20 cellular contexts compared by ENCODE assay signal in the genomic region with DNA sequence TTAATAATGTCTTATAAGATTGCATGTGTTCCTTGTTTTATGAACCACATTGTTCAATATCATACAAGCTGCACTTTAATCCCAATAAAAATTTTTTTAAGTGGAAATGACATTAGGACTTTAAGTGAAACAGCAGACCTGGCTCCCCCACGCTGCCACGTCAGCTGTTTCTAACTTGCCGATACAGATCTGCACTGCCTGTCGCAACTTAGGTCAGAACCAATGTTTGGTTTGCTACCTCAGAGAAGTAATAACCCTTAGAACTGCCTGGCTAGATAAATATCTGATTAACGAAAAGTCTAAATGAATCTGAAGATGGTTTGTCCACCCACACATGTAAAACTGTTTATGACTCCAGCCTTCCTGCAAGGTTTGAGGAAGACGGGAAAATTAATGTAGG.
A peak's percentile ranks its signal among the peaks of the same experiment; 100 is the strongest.
DNase-seq lines count a peak whose midpoint lies in the region; ATAC-seq, FAIRE-seq and TF ChIP-seq lines count a peak whose summit lies in the region.
"Had no signal": no experiment of that assay in that cellular context is flagged by ENCODE, and none has a peak within 500 bp of the region (broad histone marks: within the 10 kb centered on the region; RNA-seq: fewer than 3 reads in every experiment).

No MANE protein-coding gene starts in this region.

- 35 to 46% methylated on average over 3 to 6 of the region's 6 CpGs for WGBS in transverse colon (ENCODE audit: low coverage in 1 of 2), 2 donors

- peak; percentile 21 for FAIRE-seq in endometrium (lab: Jason Lieb, UNC)

- POLR2A ChIA-PET in PC-9 (lab: Charles Lee; ENCODE audit: unreplicated experiment) = no interaction called here

- H3K4me3 ChIP-seq in mucosa of descending colon = no peak overlapping the region
- H3K4me3 ChIP-seq in transverse colon = peak overlapping the region in 2 of 4 donors; percentile 4
- no peak overlapping the region for H3K4me3 ChIP-seq in PC-9
- H3K4me3 ChIP-seq in SJCRH30 = no peak overlapping the region
- H3K4me3 ChIP-seq: testis had no signal

- CTCF ChIA-PET in PC-9 (lab: Charles Lee) = no interaction called here

- peak; percentile 32 for DNase-seq in OCI-M1 (lab: John Stamatoyannopoulos, UW)
- DNase-seq in mucosa of descending colon = peak; percentile 72 to 79 (median 75)
- peak; percentile 74 for DNase-seq in transverse colon
- no peak for DNase-seq in inferior parietal cortex (ENCODE audit: extremely low spot score)
- no peak for DNase-seq in PC-9
- no peak for DNase-seq in SJCRH30
- DNase-seq: activated CD8-positive, alpha-beta memory T cell treated with anti-CD3 and anti-CD28 coated beads for 24 hours; EL; endodermal cell; midbrain; NCI-H1417; NCI-H526; SIG-M5; stimulated activated CD4-positive, alpha-beta T cell treated with anti-CD3 and anti-CD28 coated beads, Interleukin-15, amount 100 ng/mL, for 24 hours; T-helper 2 cell; testis had no signal

- ATAC-seq in mucosa of descending colon = peak; percentile 90
- ATAC-seq: activated CD4-positive, CD25-positive, alpha-beta regulatory T cell treated with anti-CD3 and anti-CD28 coated beads, Interleukin-2, amount 50 U/mL, for 24 hours; activated naive CD4-positive, alpha-beta T cell treated with anti-CD3 and anti-CD28 coated beads, Interleukin-2, amount 50 U/mL, for 72 hours had no signal

- H3K9me3 ChIP-seq in mucosa of descending colon = no peaks in the 10 kb centered on the region
- H3K9me3 ChIP-seq in transverse colon = no peaks in the 10 kb centered on the region
- H3K9me3 ChIP-seq in PC-9 (ENCODE audit: insufficient read depth, low read depth) = no peaks in the 10 kb centered on the region
- H3K9me3 ChIP-seq in SJCRH30 (replicated peaks) = no peaks in the 10 kb centered on the region
- H3K9me3 ChIP-seq: neutrophil, testis had no signal

- no peak for TF ChIP-seq CTCF in mucosa of descending colon (IDR thresholded peaks at IDR 0.05)
- no peak for TF ChIP-seq CTCF in transverse colon (IDR thresholded peaks at IDR 0.05)
- no peak for TF ChIP-seq CTCF in PC-9 (conservative IDR thresholded peaks at IDR 0.05)

- TF ChIP-seq POLR2A in transverse colon (IDR thresholded peaks at IDR 0.05) = no peak

- H3K79me2 ChIP-seq in PC-9 (ENCODE audit: low read depth) = no peaks in the 10 kb centered on the region

- intact Hi-C loops in mucosa of descending colon (cut with DNase I, micrococcal nuclease) = no loop called here
- intact Hi-C loops in transverse colon (cut with DNase I; ENCODE audit: low total_unique reads) = no loop called here
- intact Hi-C loops in PC-9 (cut with micrococcal nuclease; ENCODE audit: unreplicated experiment) = no loop called here

- H4K20me1 ChIP-seq in PC-9 (ENCODE audit: insufficient read depth) = no peaks in the 10 kb centered on the region; the same call in 1 of the 2 replicates

- no peak overlapping the region for H2AFZ ChIP-seq in PC-9

- H3K9me2 ChIP-seq in PC-9 (ENCODE audit: insufficient read depth) = no peaks in the 10 kb centered on the region

- no peaks in the 10 kb centered on the region for H3F3A ChIP-seq in PC-9 (ENCODE audit: insufficient read depth, low read depth)

- in situ Hi-C loops in transverse colon (cut with MboI; ENCODE audit: low pct_ligation_motif_present in 1 of 4, low pct_unique_long_range_greater_than_20kb in 1 of 4, low sequenced_read_pairs in 3 of 4) = no loop called here

- BruUV-seq in PC-9 (replicated peaks; lab: Mats Ljungman, UMichigan) = no TSS peak

- no peak for TF ChIP-seq EP300 in transverse colon (IDR thresholded peaks at IDR 0.05; ENCODE audit: low read depth)

- H3K27me3 ChIP-seq in transverse colon (no peaks in the 10 kb centered on the region), PC-9 (ENCODE audit: insufficient read depth, low read depth) (no peaks in the 10 kb centered on the region), SJCRH30 (no peaks in the 10 kb centered on the region)
- H3K27me3 ChIP-seq: neutrophil, testis had no signal

- peaks cover 13% of the 10 kb centered on the region for H3K4me1 ChIP-seq in mucosa of descending colon (ENCODE audit: low read depth)
- peaks cover 0 to 24% (median 11%) of the 10 kb centered on the region in 4 donors for H3K4me1 ChIP-seq in transverse colon
- no peaks in the 10 kb centered on the region for H3K4me1 ChIP-seq in PC-9 (replicated peaks; ENCODE audit: insufficient read depth)
- no peaks in the 10 kb centered on the region for H3K4me1 ChIP-seq in SJCRH30
- H3K4me1 ChIP-seq: testis had no signal

- no peak overlapping the region for H3K4me2 ChIP-seq in PC-9

- H3K36me3 ChIP-seq in mucosa of descending colon (ENCODE audit: low read depth) (no peaks in the 10 kb centered on the region), transverse colon (no peaks in the 10 kb centered on the region), PC-9 (ENCODE audit: low read depth) (no peaks in the 10 kb centered on the region), SJCRH30 (no peaks in the 10 kb centered on the region)
- H3K36me3 ChIP-seq: neutrophil had no signal

- H3K27ac ChIP-seq in transverse colon = peak overlapping the region; percentile 45 to 85 (median 80)
- no peak overlapping the region for H3K27ac ChIP-seq in PC-9
- H3K27ac ChIP-seq in SJCRH30 = no peak overlapping the region
- H3K27ac ChIP-seq: neutrophil, testis had no signal

Comparison
In these comparisons a context has a peak if more than half of its experiments do, and no peak if none do; other contexts are left out.
1. DNase-seq: peak in OCI-M1 (single experiment), mucosa of descending colon (3 of 3) and transverse colon (single experiment); none in inferior parietal cortex (single experiment), PC-9 (0 of 2) and SJCRH30 (0 of 2).
2. H3K27ac ChIP-seq: peak in transverse colon (4 of 4); none in PC-9 (single experiment) and SJCRH30 (single experiment).